ENCODE assay signal across 24 cellular contexts in the genomic region with DNA sequence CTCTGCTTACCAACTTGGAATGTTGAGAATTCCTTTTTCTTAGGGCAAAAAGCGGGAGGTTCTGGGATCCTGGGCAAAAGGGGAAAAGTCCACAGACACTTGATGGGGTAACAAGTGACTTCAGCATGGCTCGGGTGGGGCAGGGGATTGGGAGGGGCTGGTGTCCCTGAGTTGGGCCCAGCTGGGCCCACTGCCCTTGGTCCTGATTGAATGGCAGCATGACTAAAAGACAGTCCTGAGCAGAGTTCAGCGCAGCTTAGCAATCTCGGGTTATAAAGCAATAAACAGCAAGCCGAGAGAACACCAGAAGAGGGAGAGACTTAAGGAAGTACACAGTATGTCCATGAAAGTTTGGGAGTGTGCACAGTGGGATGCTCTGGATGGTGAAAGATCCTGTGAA. TPM values are rescaled to one million over a fixed set of nuclear protein-coding genes. Genes with fewer than 3 reads are reported as not detected.
"Had no signal": no experiment of that assay in that cellular context is flagged by ENCODE, and none has a peak within 500 bp of the region (broad histone marks: within the 10 kb centered on the region; RNA-seq: fewer than 3 reads in every experiment).

No MANE protein-coding gene starts in this region.

- ATAC-seq: activated CD4-positive, alpha-beta T cell treated with anti-CD3 and anti-CD28 coated beads for 36 hours; activated CD8-positive, alpha-beta T cell treated with anti-CD3 and anti-CD28 coated beads for 36 hours; K562 had no signal

- H3K27ac ChIP-seq: ascending aorta, cardiac muscle cell, WERI-Rb-1 had no signal

- H3K9me3 ChIP-seq: ascending aorta had no signal

- H3K4me3 ChIP-seq: ascending aorta, cardiac muscle cell, K562 had no signal

- H3K4me3 Mint-ChIP-seq: activated CD4-positive, alpha-beta T cell treated with anti-CD3 and anti-CD28 coated beads for 36 hours; activated CD8-positive, alpha-beta T cell treated with anti-CD3 and anti-CD28 coated beads for 36 hours; activated naive CD4-positive, alpha-beta T cell treated with anti-CD3 and anti-CD28 coated beads, Interleukin-2, amount 50 U/mL, for 24 hours had no signal

- H3K27me3 Mint-ChIP-seq: activated CD4-positive, alpha-beta T cell treated with anti-CD3 and anti-CD28 coated beads for 36 hours; activated CD8-positive, alpha-beta T cell treated with anti-CD3 and anti-CD28 coated beads for 36 hours; activated naive CD4-positive, alpha-beta T cell treated with anti-CD3 and anti-CD28 coated beads, Interleukin-2, amount 50 U/mL, for 24 hours had no signal

- DNase-seq: activated CD4-positive, alpha-beta T cell treated with anti-CD3 and anti-CD28 coated beads for 36 hours; activated CD8-positive, alpha-beta memory T cell treated with anti-CD3 and anti-CD28 coated beads, Interleukin-2, amount 50 U/mL, for 4 hours; activated CD8-positive, alpha-beta T cell treated with anti-CD3 and anti-CD28 coated beads for 36 hours; activated effector memory CD4-positive, alpha-beta T cell treated with Interleukin-2 at 50 U/mL for 16 hours; activated naive CD4-positive, alpha-beta T cell; amniotic stem cell; Karpas-422; MM.1S; NCI-H1105; NCI-H1436; NCI-H187; NCI-H2081; NCI-H510A treated with DMSO at 0.1 percent for 48 hours; NCI-H69; NK-92 treated with Interleukin-12 subunit alpha and Interleukin-12 subunit beta, amount 100 ng/mL, for 24 hours; SHP77 treated with DMSO at 0.1 percent for 48 hours; T-helper 2 cell; T1000; WERI-Rb-1 had no signal

- H3K27me3 ChIP-seq: ascending aorta, cardiac muscle cell had no signal

- H3K9me3 Mint-ChIP-seq: activated CD8-positive, alpha-beta T cell treated with anti-CD3 and anti-CD28 coated beads for 36 hours; activated naive CD4-positive, alpha-beta T cell treated with anti-CD3 and anti-CD28 coated beads, Interleukin-2, amount 50 U/mL, for 24 hours; brain had no signal

- H3K27ac Mint-ChIP-seq: activated CD4-positive, alpha-beta T cell treated with anti-CD3 and anti-CD28 coated beads for 36 hours; activated CD8-positive, alpha-beta T cell treated with anti-CD3 and anti-CD28 coated beads for 36 hours had no signal

RNA-seq across cellular contexts. Expression of a gene that starts 29.4 kb away (rescaled TPM):
- total RNA-seq: ascending aorta had no signal
